In the genomic region with DNA sequence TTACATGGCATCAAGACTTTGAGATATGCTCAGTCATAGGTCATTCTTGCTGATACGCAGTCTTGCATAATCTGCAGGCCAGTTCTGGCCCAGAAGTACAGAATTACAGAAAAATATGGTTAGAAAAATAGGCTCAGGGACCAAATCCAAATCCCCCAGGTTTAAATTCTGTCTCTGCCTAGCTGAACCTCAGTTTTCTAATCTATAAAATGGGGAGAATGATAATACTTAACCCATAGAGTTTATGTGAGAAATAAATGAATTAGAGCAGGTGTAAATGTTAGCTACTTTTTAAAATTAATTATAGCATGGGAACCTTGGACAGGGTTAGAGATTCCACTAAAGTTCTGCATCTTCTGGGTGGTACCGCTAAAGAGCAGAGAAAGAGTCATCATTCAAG, we compare ENCODE assay signal across 29 cellular contexts.
"Had no signal": no experiment of that assay in that cellular context is flagged by ENCODE, and none has a peak within 500 bp of the region (broad histone marks: within the 10 kb centered on the region; RNA-seq: fewer than 3 reads in every experiment).

No MANE protein-coding gene starts in this region.

- H3K9me3 ChIP-seq: suprapubic skin, testis, thoracic aorta, thyroid gland, tibial artery, tibial nerve, transverse colon, upper lobe of left lung, upper lobe of right lung, uterus, vagina had no signal

- H3K4me3 ChIP-seq: stomach, suprapubic skin, testis, thoracic aorta, thyroid gland, tibial artery, tibial nerve, transverse colon, upper lobe of left lung, upper lobe of right lung, uterus, vagina had no signal

- FAIRE-seq: urothelium cell line had no signal

- H3K36me3 Mint-ChIP-seq: stimulated activated effector memory CD8-positive, alpha-beta T cell treated with anti-CD3 and anti-CD28 coated beads, Interleukin-12 subunit alpha, Interleukin-12 subunit beta, amount 100 ng/mL, for 72 hours; type B pancreatic cell had no signal

- H3K27ac ChIP-seq: stomach, suprapubic skin, testis, thoracic aorta, thyroid gland, tibial artery, tibial nerve, transverse colon, upper lobe of left lung, upper lobe of right lung, uterus, vagina had no signal

- H3K4me1 ChIP-seq: stomach, suprapubic skin, thyroid gland, tibial artery, tibial nerve, transverse colon, upper lobe of left lung, upper lobe of right lung, uterus, vagina had no signal

- H3K27ac Mint-ChIP-seq: stimulated activated effector memory CD8-positive, alpha-beta T cell treated with anti-CD3 and anti-CD28 coated beads, Interleukin-12 subunit alpha, Interleukin-12 subunit beta, amount 100 ng/mL, for 72 hours; stimulated activated memory B cell treated with anti-CD40 and anti-IgM and Interleukin-4, amounts not matched to agents 10 μg/mL and 1 μg/mL and 100 μg/mL, for 72 hours; stimulated activated naive B cell treated with anti-CD40 and anti-IgM and Interleukin-4, amounts not matched to agents 10 μg/mL and 1 μg/mL and 100 μg/mL, for 72 hours; stimulated activated naive CD8-positive, alpha-beta T cell treated with anti-CD3 and anti-CD28 coated beads, Interleukin-15, amount 100 ng/mL, for 72 hours; stimulated activated naive CD8-positive, alpha-beta T cell treated with anti-CD3 and anti-CD28 coated beads, Interleukin-15, Interleukin-2, amounts not matched to agents 100 ng/mL and 50 ng/mL, for 24 hours; type B pancreatic cell had no signal

- DNase-seq: stimulated activated CD4-positive, alpha-beta T cell treated with anti-CD3 and anti-CD28 coated beads, Interleukin-2, amount 100 ng/mL, for 48 hours; stimulated activated CD4-positive, alpha-beta T cell treated with anti-CD3 and anti-CD28 coated beads, Interleukin-4, amount 100 ng/mL, for 1 hour; stimulated activated CD4-positive, alpha-beta T cell treated with anti-CD3 and anti-CD28 coated beads, Interleukin-4, amount 100 ng/mL, for 24 hours; stimulated activated CD4-positive, alpha-beta T cell treated with anti-CD3 and anti-CD28 coated beads, Interleukin-4, amount 100 ng/mL, for 4 hours; stimulated activated CD8-positive, alpha-beta memory T cell treated with anti-CD3 and anti-CD28 coated beads, Interleukin-4, amount 100 ng/mL, for 48 hours; stimulated activated naive B cell treated with anti-CD40 and anti-IgM and Interleukin-4, amounts not matched to agents 10 μg/mL and 1 μg/mL and 100 μg/mL, for 72 hours; stimulated activated naive CD4-positive, alpha-beta T cell; stimulated activated naive CD4-positive, alpha-beta T cell treated with Interleukin-2 at 50 U/mL for 16 hours; stimulated activated naive CD8-positive, alpha-beta T cell treated with anti-CD3 and anti-CD28 coated beads, Interleukin-15, amount 100 ng/mL, for 72 hours; stimulated activated naive CD8-positive, alpha-beta T cell treated with anti-CD3 and anti-CD28 coated beads, Interleukin-15, Interleukin-2, amounts not matched to agents 100 U/mL and 50 U/mL, for 24 hours; stomach; substantia nigra; testis; thyroid gland; tibial artery; transverse colon; trophoblast cell; upper lobe of left lung; upper lobe of right lung; uterus had no signal

- H3K4me3 Mint-ChIP-seq: stimulated activated effector memory CD8-positive, alpha-beta T cell treated with anti-CD3 and anti-CD28 coated beads, Interleukin-12 subunit alpha, Interleukin-12 subunit beta, amount 100 ng/mL, for 72 hours; stimulated activated memory B cell treated with anti-CD40 and anti-IgM and Interleukin-4, amounts not matched to agents 10 μg/mL and 1 μg/mL and 100 μg/mL, for 72 hours; stimulated activated naive B cell treated with anti-CD40 and anti-IgM and Interleukin-4, amounts not matched to agents 10 μg/mL and 1 μg/mL and 100 μg/mL, for 72 hours; stimulated activated naive CD8-positive, alpha-beta T cell treated with anti-CD3 and anti-CD28 coated beads, Interleukin-15, amount 100 ng/mL, for 72 hours; stimulated activated naive CD8-positive, alpha-beta T cell treated with anti-CD3 and anti-CD28 coated beads, Interleukin-15, Interleukin-2, amounts not matched to agents 100 ng/mL and 50 ng/mL, for 24 hours; type B pancreatic cell had no signal

- H3K27me3 ChIP-seq: stomach, suprapubic skin, testis, thyroid gland, tibial artery, tibial nerve, transverse colon, upper lobe of left lung, upper lobe of right lung, uterus, vagina had no signal

- H3K27me3 Mint-ChIP-seq: stimulated activated memory B cell treated with anti-CD40 and anti-IgM and Interleukin-4, amounts not matched to agents 10 μg/mL and 1 μg/mL and 100 μg/mL, for 72 hours had no signal

- ATAC-seq: stimulated activated effector memory CD8-positive, alpha-beta T cell treated with anti-CD3 and anti-CD28 coated beads, Interleukin-12 subunit alpha, Interleukin-12 subunit beta, amount 100 ng/mL, for 72 hours; stimulated activated memory B cell treated with anti-CD40 and anti-IgM and Interleukin-4, amounts not matched to agents 10 μg/mL and 1 μg/mL and 100 μg/mL, for 72 hours; stimulated activated naive B cell treated with anti-CD40 and anti-IgM and Interleukin-4, amounts not matched to agents 10 μg/mL and 1 μg/mL and 100 μg/mL, for 72 hours; stimulated activated naive CD8-positive, alpha-beta T cell treated with anti-CD3 and anti-CD28 coated beads, Interleukin-15, amount 100 ng/mL, for 72 hours; stimulated activated naive CD8-positive, alpha-beta T cell treated with anti-CD3 and anti-CD28 coated beads, Interleukin-15, Interleukin-2, amounts not matched to agents 100 U/mL and 50 U/mL, for 24 hours; upper lobe of right lung had no signal

- H3K4me1 Mint-ChIP-seq: stimulated activated effector memory CD8-positive, alpha-beta T cell treated with anti-CD3 and anti-CD28 coated beads, Interleukin-12 subunit alpha, Interleukin-12 subunit beta, amount 100 ng/mL, for 72 hours; stimulated activated memory B cell treated with anti-CD40 and anti-IgM and Interleukin-4, amounts not matched to agents 10 μg/mL and 1 μg/mL and 100 μg/mL, for 72 hours; stimulated activated naive CD8-positive, alpha-beta T cell treated with anti-CD3 and anti-CD28 coated beads, Interleukin-15, amount 100 ng/mL, for 72 hours had no signal

- H3K36me3 ChIP-seq: stomach, suprapubic skin, thoracic aorta, thyroid gland, tibial artery, tibial nerve, transverse colon, upper lobe of left lung, upper lobe of right lung, uterus, vagina had no signal
